8 cellular contexts compared by ENCODE assay signal in the genomic region with DNA sequence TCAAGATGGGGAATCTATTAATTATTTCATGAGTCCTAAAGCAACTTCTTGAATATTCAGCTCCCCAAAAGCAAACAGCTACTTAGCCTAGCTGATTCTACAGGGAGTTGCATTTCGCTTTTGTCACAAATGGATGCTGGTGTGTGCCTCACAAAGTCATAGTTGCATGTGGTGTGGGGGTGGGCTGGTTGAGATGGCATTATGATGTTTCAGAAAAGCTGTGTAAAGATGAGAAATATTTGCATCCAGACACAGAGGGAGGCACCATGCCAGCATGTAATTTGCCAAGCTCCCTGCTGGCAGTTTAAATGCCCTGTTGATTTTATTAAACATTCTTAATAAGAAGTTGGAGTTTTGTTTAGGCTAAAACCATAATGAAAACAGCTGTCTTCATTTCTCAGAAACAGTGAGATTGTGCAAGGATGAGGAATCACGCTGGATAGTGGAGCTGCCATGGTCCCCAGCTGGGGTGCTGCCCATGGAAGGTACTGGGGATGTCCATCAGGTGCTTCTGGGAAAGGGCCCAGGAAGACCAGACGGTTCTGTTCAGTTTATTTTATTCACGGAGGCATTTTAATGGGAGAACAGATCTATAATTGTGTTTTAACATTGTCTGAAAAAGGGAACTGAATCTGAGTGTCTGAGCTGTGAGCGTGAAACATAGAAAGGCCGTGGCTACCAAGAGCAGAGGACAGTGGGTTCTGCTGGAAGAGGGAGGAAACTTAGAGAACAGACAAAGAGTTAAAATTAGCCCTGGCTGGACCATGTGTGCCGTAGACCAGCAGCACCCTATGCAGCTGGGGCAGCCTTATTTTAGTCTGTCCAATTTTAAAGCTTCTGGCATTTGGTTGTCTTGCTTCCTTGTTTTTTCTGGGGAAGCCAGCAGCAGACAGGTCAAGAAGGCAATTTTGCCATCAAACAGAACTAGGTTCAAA.
DNase-seq lines count a peak whose midpoint lies in the region; ATAC-seq and TF ChIP-seq lines count a peak whose summit lies in the region.

No MANE protein-coding gene starts in this region.

- H3K4me1 ChIP-seq in esophagus muscularis mucosa: peaks cover 39 to 78% (median 64%) of the 10 kb centered on the region in 4 donors
- H3K4me1 ChIP-seq in upper lobe of right lung: peaks cover 11% of the 10 kb centered on the region
- H3K4me1 ChIP-seq in PC-9 (replicated peaks; ENCODE audit: insufficient read depth): no peaks in the 10 kb centered on the region

- intact Hi-C loops in esophagus muscularis mucosa (cut with DNase I) (no loop called here), upper lobe of right lung (cut with DNase I) (no loop called here), PC-9 (cut with micrococcal nuclease; ENCODE audit: unreplicated experiment) (no loop called here)

- peaks cover 3% of the 10 kb centered on the region for H3K4me1 Mint-ChIP-seq in T-helper 2 cell treated with Interferon-gamma antibody and Interleukin-4, amounts not matched to agents 5 μg/mL and 100 μg/mL, for 36 hours (ENCODE audit: low read depth)
- H3K4me1 Mint-ChIP-seq in activated naive CD4-positive, alpha-beta T cell treated with anti-CD3 and anti-CD28 coated beads, Interleukin-2, amount 10 ng/mL, durations not matched to agents 7 days and 5 days: no peaks in the 10 kb centered on the region

- H3K27me3 ChIP-seq in esophagus muscularis mucosa: no peaks in the 10 kb centered on the region
- H3K27me3 ChIP-seq in upper lobe of right lung: no peaks in the 10 kb centered on the region
- H3K27me3 ChIP-seq in H7 (ENCODE audit: control insufficient read depth, insufficient read depth, low read length): no peaks in the 10 kb centered on the region
- peaks cover 99% of the 10 kb centered on the region for H3K27me3 ChIP-seq in PC-9 (ENCODE audit: insufficient read depth, low read depth)

- no peak overlapping the region for H3K4me3 Mint-ChIP-seq in T-helper 2 cell treated with Interferon-gamma antibody and Interleukin-4, amounts not matched to agents 5 μg/mL and 100 μg/mL, for 36 hours
- H3K4me3 Mint-ChIP-seq in activated naive CD4-positive, alpha-beta T cell treated with anti-CD3 and anti-CD28 coated beads, Interleukin-2, amount 10 ng/mL, durations not matched to agents 7 days and 5 days: no peak overlapping the region

- WGBS in esophagus muscularis mucosa: 28% methylated on average over 7 of the region's 7 CpGs

- CTCF ChIA-PET in activated naive CD4-positive, alpha-beta T cell treated with anti-CD3 and anti-CD28 coated beads, Interleukin-2, amount 10 ng/mL, durations not matched to agents 7 days and 5 days (lab: Charles Lee): interaction anchor here (0.8 to 2.7 kb wide), 4 partner anchors 9 to 333 kb away, joined by 3 to 8 read pairs (median 4); no protein-coding TSS in a partner anchor
- CTCF ChIA-PET in PC-9 (lab: Charles Lee): no interaction called here

- TF ChIP-seq CTCF in esophagus muscularis mucosa (IDR thresholded peaks at IDR 0.05) (no peak), upper lobe of right lung (IDR thresholded peaks at IDR 0.05) (no peak), PC-9 (conservative IDR thresholded peaks at IDR 0.05) (no peak)

- H3K27ac ChIP-seq in esophagus muscularis mucosa (replicated peaks in 1 of 4) (peak overlapping the region; percentile 60 to 78 (median 66)), upper lobe of right lung (no peak overlapping the region), PC-9 (no peak overlapping the region)

- H3K27ac Mint-ChIP-seq in T-helper 2 cell treated with Interferon-gamma antibody and Interleukin-4, amounts not matched to agents 5 μg/mL and 100 μg/mL, for 36 hours: peak overlapping the region; percentile 26
- no peak overlapping the region for H3K27ac Mint-ChIP-seq in activated naive CD4-positive, alpha-beta T cell treated with anti-CD3 and anti-CD28 coated beads, Interleukin-2, amount 10 ng/mL, durations not matched to agents 7 days and 5 days

- no peaks in the 10 kb centered on the region for H3K9me3 Mint-ChIP-seq in T-helper 2 cell treated with Interferon-gamma antibody and Interleukin-4, amounts not matched to agents 5 μg/mL and 100 μg/mL, for 36 hours
- peaks cover 13% of the 10 kb centered on the region for H3K9me3 Mint-ChIP-seq in activated naive CD4-positive, alpha-beta T cell treated with anti-CD3 and anti-CD28 coated beads, Interleukin-2, amount 10 ng/mL, durations not matched to agents 7 days and 5 days

- no peak overlapping the region for H2AFZ ChIP-seq in PC-9

- no peaks in the 10 kb centered on the region for H3F3A ChIP-seq in PC-9 (ENCODE audit: insufficient read depth, low read depth)

- TF ChIP-seq POLR2A in esophagus muscularis mucosa (IDR thresholded peaks at IDR 0.05; ENCODE audit: low read depth): no peak

- H3K4me3 ChIP-seq in esophagus muscularis mucosa (no peak overlapping the region), upper lobe of right lung (no peak overlapping the region), H7 (ENCODE audit: insufficient read depth, low read depth, low read length) (no peak overlapping the region), PC-9 (no peak overlapping the region)

- TF ChIP-seq EP300 in esophagus muscularis mucosa (IDR thresholded peaks at IDR 0.05): peak; percentile 35

- H3K36me3 Mint-ChIP-seq in T-helper 2 cell treated with Interferon-gamma antibody and Interleukin-4, amounts not matched to agents 5 μg/mL and 100 μg/mL, for 36 hours (ENCODE audit: low read depth): peaks cover 13% of the 10 kb centered on the region
- H3K36me3 Mint-ChIP-seq in activated naive CD4-positive, alpha-beta T cell treated with anti-CD3 and anti-CD28 coated beads, Interleukin-2, amount 10 ng/mL, durations not matched to agents 7 days and 5 days: peaks cover 25% of the 10 kb centered on the region

- H3K4me2 ChIP-seq in PC-9: no peak overlapping the region

- 0 out of 2 replicates have a peak, but pooled peaks cover 4% of the 10 kb centered on the region for H4K20me1 ChIP-seq in PC-9 (ENCODE audit: insufficient read depth)

- no peak for DNase-seq in T-helper 2 cell treated with Interferon-gamma antibody and Interleukin-4, amounts not matched to agents 5 μg/mL and 100 μg/mL, for 36 hours (ENCODE audit: low spot score)
- DNase-seq in T-helper 2 cell: no peak
- no peak for DNase-seq in esophagus muscularis mucosa (ENCODE audit: extremely low spot score)
- DNase-seq in upper lobe of right lung: no peak
- DNase-seq in activated naive CD4-positive, alpha-beta T cell treated with anti-CD3 and anti-CD28 coated beads, Interleukin-2, amount 10 ng/mL, durations not matched to agents 7 days and 5 days: no peak
- no peak for DNase-seq in H7
- DNase-seq in PC-9: no peak

- no peaks in the 10 kb centered on the region for H3K9me3 ChIP-seq in esophagus muscularis mucosa
- H3K9me3 ChIP-seq in upper lobe of right lung: no peaks in the 10 kb centered on the region
- H3K9me3 ChIP-seq in PC-9 (ENCODE audit: insufficient read depth, low read depth): no peaks in the 10 kb centered on the region

- ATAC-seq in HG03354 (IDR thresholded peaks at IDR 0.05; ENCODE audit: poor library complexity, severe bottlenecking, unreplicated experiment) (peak; percentile 71), upper lobe of right lung (peak; percentile 56)

- BruUV-seq in PC-9 (replicated peaks; lab: Mats Ljungman, UMichigan): no TSS peak

- no peaks in the 10 kb centered on the region for H3K9me2 ChIP-seq in PC-9 (ENCODE audit: insufficient read depth)

- H3K79me2 ChIP-seq in PC-9 (ENCODE audit: low read depth): no peaks in the 10 kb centered on the region

- POLR2A ChIA-PET in PC-9 (lab: Charles Lee; ENCODE audit: unreplicated experiment): no interaction called here

- no peaks in the 10 kb centered on the region for H3K36me3 ChIP-seq in esophagus muscularis mucosa
- no peaks in the 10 kb centered on the region for H3K36me3 ChIP-seq in upper lobe of right lung
- no peaks in the 10 kb centered on the region for H3K36me3 ChIP-seq in H7 (replicated peaks; ENCODE audit: control insufficient read depth, insufficient read depth, low read length)
- H3K36me3 ChIP-seq in PC-9 (ENCODE audit: low read depth): no peaks in the 10 kb centered on the region

- no peaks in the 10 kb centered on the region for H3K27me3 Mint-ChIP-seq in T-helper 2 cell treated with Interferon-gamma antibody and Interleukin-4, amounts not matched to agents 5 μg/mL and 100 μg/mL, for 36 hours (ENCODE audit: low read depth)
- H3K27me3 Mint-ChIP-seq in activated naive CD4-positive, alpha-beta T cell treated with anti-CD3 and anti-CD28 coated beads, Interleukin-2, amount 10 ng/mL, durations not matched to agents 7 days and 5 days: peaks cover 6% of the 10 kb centered on the region

Comparison
In these comparisons a context has a peak if more than half of its experiments do, and no peak if none do; other contexts are left out.
1. H3K27ac ChIP-seq: peak in esophagus muscularis mucosa (4 of 4); none in upper lobe of right lung (single experiment) and PC-9 (single experiment).